ENCODE assay signal across 16 cellular contexts in the genomic region with DNA sequence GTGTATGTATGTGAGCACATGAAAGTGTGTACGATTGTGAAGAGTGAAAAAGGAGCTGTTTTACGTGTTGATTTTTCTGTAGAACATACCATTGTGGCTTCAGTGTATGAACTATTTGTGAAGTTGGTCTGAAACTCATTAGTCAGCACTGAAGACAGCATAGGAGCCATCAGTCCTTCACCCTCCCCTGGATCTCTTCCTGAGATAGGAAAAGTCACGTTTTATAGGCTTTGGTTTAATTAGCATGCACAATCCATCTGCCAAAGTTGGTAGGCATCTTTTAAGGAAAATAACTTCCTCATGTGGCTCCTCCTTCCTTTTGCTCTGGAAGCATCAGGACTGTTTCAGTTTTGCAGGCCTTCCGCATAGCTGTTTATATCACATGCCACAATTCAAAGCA. TPM values are rescaled to one million over a fixed set of nuclear protein-coding genes. Genes with fewer than 3 reads are reported as not detected.
A peak's percentile ranks its signal among the peaks of the same experiment; 100 is the strongest.
DNase-seq lines count a peak whose midpoint lies in the region.
"Had no signal": no experiment of that assay in that cellular context is flagged by ENCODE, and none has a peak within 500 bp of the region (broad histone marks: within the 10 kb centered on the region; RNA-seq: fewer than 3 reads in every experiment).

No MANE protein-coding gene starts in this region.

- CTCF ChIA-PET in CD8-positive, alpha-beta memory T cell (lab: Charles Lee): interaction anchor here (0.9 to 1.5 kb wide), 2 partner anchors 37 to 65 kb away, joined by 3 read pairs; a partner anchor contains a TSS

- H3K27ac Mint-ChIP-seq in activated naive CD8-positive, alpha-beta T cell: peak overlapping the region; percentile 31
- no peak overlapping the region for H3K27ac Mint-ChIP-seq in activated naive CD8-positive, alpha-beta T cell treated with anti-CD3 and anti-CD28 coated beads for 36 hours
- H3K27ac Mint-ChIP-seq in CD8-positive, alpha-beta memory T cell: peak overlapping the region in 6 of 8 donors; percentile 8 to 100 (median 60)
- H3K27ac Mint-ChIP-seq: GM23338 had no signal

- H3K4me1 ChIP-seq in CD8-positive, alpha-beta memory T cell (ENCODE audit: insufficient read depth, low read length): peaks cover 16% of the 10 kb centered on the region
- H3K4me1 ChIP-seq: BE2C had no signal

- no peak overlapping the region for H3K4me3 Mint-ChIP-seq in activated naive CD8-positive, alpha-beta T cell
- no peak overlapping the region for H3K4me3 Mint-ChIP-seq in activated naive CD8-positive, alpha-beta T cell treated with anti-CD3 and anti-CD28 coated beads for 36 hours
- H3K4me3 Mint-ChIP-seq in CD8-positive, alpha-beta memory T cell: peak overlapping the region in 1 of 7 donors; percentile 22

- H3K4me3 ChIP-seq in CD8-positive, alpha-beta memory T cell (ENCODE audit: low read length): no peak overlapping the region
- H3K4me3 ChIP-seq: GM23338, PC-9, SJCRH30 had no signal

- DNase-seq in activated naive CD8-positive, alpha-beta T cell treated with anti-CD3 and anti-CD28 coated beads for 36 hours: no peak
- DNase-seq in CD8-positive, alpha-beta memory T cell: no peak
- DNase-seq in epidermal melanocyte (ENCODE audit: insufficient read length, low spot score) (peak; percentile 38), HuH-7.5 (ENCODE audit: low spot score) (no peak), NCI-H1092 treated with DMSO at 0.1 percent for 48 hours (lab: John Stamatoyannopoulos, UW) (no peak)
- no peak for DNase-seq in activated CD4-positive, alpha-beta T cell treated with anti-CD3 and anti-CD28 coated beads, Interleukin-2, amount 50 U/mL, for 48 hours
- DNase-seq: BE2C, NCI-H1048, NCI-H146, NCI-H2081, NCI-H510A, NCI-H774, PC-9, SJCRH30 had no signal

- no peaks in the 10 kb centered on the region for H3K36me3 Mint-ChIP-seq in activated naive CD8-positive, alpha-beta T cell
- peaks cover 15% of the 10 kb centered on the region for H3K36me3 Mint-ChIP-seq in activated naive CD8-positive, alpha-beta T cell treated with anti-CD3 and anti-CD28 coated beads for 36 hours
- peaks cover 0 to 47% (median 25%) of the 10 kb centered on the region in 3 donors for H3K36me3 Mint-ChIP-seq in CD8-positive, alpha-beta memory T cell

- H3K9me3 ChIP-seq in CD8-positive, alpha-beta memory T cell (ENCODE audit: low read length): no peaks in the 10 kb centered on the region
- H3K9me3 ChIP-seq: BE2C, SJCRH30 had no signal

- peaks cover 18% of the 10 kb centered on the region for H3K4me1 Mint-ChIP-seq in activated naive CD8-positive, alpha-beta T cell (ENCODE audit: low read depth)
- peaks cover 15% of the 10 kb centered on the region for H3K4me1 Mint-ChIP-seq in activated naive CD8-positive, alpha-beta T cell treated with anti-CD3 and anti-CD28 coated beads for 36 hours
- H3K4me1 Mint-ChIP-seq in CD8-positive, alpha-beta memory T cell: peaks cover 18 to 26% (median 22%) of the 10 kb centered on the region in 3 donors

- H3K27me3 Mint-ChIP-seq in activated naive CD8-positive, alpha-beta T cell: no peaks in the 10 kb centered on the region
- H3K27me3 Mint-ChIP-seq in activated naive CD8-positive, alpha-beta T cell treated with anti-CD3 and anti-CD28 coated beads for 36 hours: no peaks in the 10 kb centered on the region
- no peaks in the 10 kb centered on the region for H3K27me3 Mint-ChIP-seq in CD8-positive, alpha-beta memory T cell

- POLR2A ChIA-PET in CD8-positive, alpha-beta memory T cell (lab: Charles Lee): interaction anchor here (0.6 to 1.2 kb wide), 2 partner anchors 117 to 962 kb away, joined by 3 to 5 read pairs; a partner anchor contains a TSS

- H3K9me3 Mint-ChIP-seq in activated naive CD8-positive, alpha-beta T cell (ENCODE audit: low read depth): no peaks in the 10 kb centered on the region
- H3K9me3 Mint-ChIP-seq in activated naive CD8-positive, alpha-beta T cell treated with anti-CD3 and anti-CD28 coated beads for 36 hours: no peaks in the 10 kb centered on the region
- no peaks in the 10 kb centered on the region for H3K9me3 Mint-ChIP-seq in CD8-positive, alpha-beta memory T cell
- H3K9me3 Mint-ChIP-seq: GM23338 had no signal

- H3K36me3 ChIP-seq in CD8-positive, alpha-beta memory T cell (ENCODE audit: insufficient read depth, low read length): peaks cover 16% of the 10 kb centered on the region

- no peaks in the 10 kb centered on the region for H3K27me3 ChIP-seq in CD8-positive, alpha-beta memory T cell (ENCODE audit: insufficient read depth, low read length, poor library complexity, severe bottlenecking)
- H3K27me3 ChIP-seq: BE2C, SJCRH30 had no signal

- no peak overlapping the region for H3K27ac ChIP-seq in CD8-positive, alpha-beta memory T cell (ENCODE audit: low read depth, low read length)
- H3K27ac ChIP-seq: PC-9, SJCRH30 had no signal

RNA-seq across cellular contexts. Expression of a gene that starts 1.4 kb away (rescaled TPM):
- total RNA-seq in activated naive CD8-positive, alpha-beta T cell treated with anti-CD3 and anti-CD28 coated beads for 36 hours: 1 to 10 TPM; 8.4 to 9.0 TPM
- total RNA-seq in CD8-positive, alpha-beta memory T cell: 10 to 100 TPM; 13.9 to 14.0 TPM
- 22.2 TPM for polyA plus RNA-seq in CD8-positive, alpha-beta memory T cell

RNA-seq across cellular contexts. Expression of a gene that starts 36.6 kb away (rescaled TPM):
- total RNA-seq in activated naive CD8-positive, alpha-beta T cell treated with anti-CD3 and anti-CD28 coated beads for 36 hours: 10 to 100 TPM; 42.6 to 44.1 TPM
- 10 to 100 TPM; 40.2 to 40.9 TPM for total RNA-seq in CD8-positive, alpha-beta memory T cell
- polyA plus RNA-seq in CD8-positive, alpha-beta memory T cell: 21.2 TPM
